23 cellular contexts compared by ENCODE assay signal in genomic region chr2:143481728-143482127, GRCh38.
A peak's percentile ranks its signal among the peaks of the same experiment; 100 is the strongest.
DNase-seq lines count a peak whose midpoint lies in the region; ATAC-seq, FAIRE-seq and TF ChIP-seq lines count a peak whose summit lies in the region.
"Had no signal": no experiment of that assay in that cellular context is flagged by ENCODE, and none has a peak within 500 bp of the region (broad histone marks: within the 10 kb centered on the region; RNA-seq: fewer than 3 reads in every experiment).

No MANE protein-coding gene starts in this region.

- H3K4me3 ChIP-seq in GM23338 (no peak overlapping the region), NT2/D1 (ENCODE audit: insufficient read length, low read depth) (no peak overlapping the region), kidney (ENCODE audit: low read length in 2 of 2) (no peak overlapping the region), stomach (no peak overlapping the region)
- H3K4me3 ChIP-seq: SJCRH30, skin epidermis had no signal

- H3K9me3 ChIP-seq in NT2/D1 (ENCODE audit: insufficient read depth, low read length) (no peaks in the 10 kb centered on the region), kidney (ENCODE audit: control insufficient read depth in 1 of 2, low read length in 2 of 2) (no peaks in the 10 kb centered on the region), stomach (no peaks in the 10 kb centered on the region)
- H3K9me3 ChIP-seq: SJCRH30 had no signal

- H3K27me3 ChIP-seq in GM23338 (ENCODE audit: insufficient read depth) (peaks cover 37% of the 10 kb centered on the region), NT2/D1 (ENCODE audit: insufficient read depth, insufficient read length) (no peaks in the 10 kb centered on the region), stomach (no peaks in the 10 kb centered on the region)
- H3K27me3 ChIP-seq: SJCRH30 had no signal

- H3K36me3 Mint-ChIP-seq in GM23338 (ENCODE audit: low read depth) = no peaks in the 10 kb centered on the region

- no peaks in the 10 kb centered on the region for H3F3A ChIP-seq in GM23338 (replicated peaks; ENCODE audit: low read depth)

- TF ChIP-seq CTCF in GM23338 (conservative IDR thresholded peaks at IDR 0.05; ENCODE audit: low read depth in 2 of 2) (no peak), kidney (IDR thresholded peaks at IDR 0.05; ENCODE audit: borderline replicate concordance, extremely low read depth, insufficient read depth) (no peak), stomach (IDR thresholded peaks at IDR 0.05) (no peak)

- no peak for FAIRE-seq in kidney (lab: Jason Lieb, UNC)

- H3K4me3 Mint-ChIP-seq in GM23338 = no peak overlapping the region
- H3K4me3 Mint-ChIP-seq: activated CD4-positive, alpha-beta T cell treated with anti-CD3 and anti-CD28 coated beads, Interleukin-2, amount 10 ng/mL, durations not matched to agents 24 days and 14 days; activated naive CD8-positive, alpha-beta T cell treated with anti-CD3 and anti-CD28 coated beads, Interleukin-2, amount 50 U/mL, for 24 hours; stimulated activated memory B cell treated with anti-CD40 and anti-IgM and Interleukin-4, amounts not matched to agents 10 μg/mL and 1 μg/mL and 100 μg/mL, for 72 hours had no signal

- TF ChIP-seq POLR2A in stomach (IDR thresholded peaks at IDR 0.05) = no peak

- H3K9ac ChIP-seq in NT2/D1 (ENCODE audit: insufficient read length, low read depth) = no peak overlapping the region
- no peak overlapping the region for H3K9ac ChIP-seq in kidney (ENCODE audit: low read length in 2 of 2)
- H3K9ac ChIP-seq: KMS-11 had no signal

- no peak overlapping the region for H2AFZ ChIP-seq in GM23338

- H3K79me2 ChIP-seq in GM23338 (replicated peaks; ENCODE audit: insufficient read depth) = no peaks in the 10 kb centered on the region

- no peaks in the 10 kb centered on the region for H3K9me2 ChIP-seq in GM23338 (ENCODE audit: insufficient read depth)

- no peak overlapping the region for H3K27ac Mint-ChIP-seq in GM23338
- H3K27ac Mint-ChIP-seq: activated CD4-positive, alpha-beta T cell treated with anti-CD3 and anti-CD28 coated beads, Interleukin-2, amount 10 ng/mL, durations not matched to agents 24 days and 14 days; activated naive CD8-positive, alpha-beta T cell treated with anti-CD3 and anti-CD28 coated beads, Interleukin-2, amount 50 U/mL, for 24 hours; stimulated activated memory B cell treated with anti-CD40 and anti-IgM and Interleukin-4, amounts not matched to agents 10 μg/mL and 1 μg/mL and 100 μg/mL, for 72 hours had no signal

- H3K27me3 Mint-ChIP-seq in GM23338 (ENCODE audit: insufficient read depth, low read depth, poor library complexity) = peaks cover 4% of the 10 kb centered on the region
- H3K27me3 Mint-ChIP-seq: activated CD4-positive, alpha-beta T cell treated with anti-CD3 and anti-CD28 coated beads, Interleukin-2, amount 10 ng/mL, durations not matched to agents 24 days and 14 days; activated naive CD8-positive, alpha-beta T cell treated with anti-CD3 and anti-CD28 coated beads, Interleukin-2, amount 50 U/mL, for 24 hours; stimulated activated memory B cell treated with anti-CD40 and anti-IgM and Interleukin-4, amounts not matched to agents 10 μg/mL and 1 μg/mL and 100 μg/mL, for 72 hours had no signal

- peaks cover 21% of the 10 kb centered on the region for H3K4me1 Mint-ChIP-seq in GM23338

- H3K27ac ChIP-seq in GM23338 (ENCODE audit: low read depth) (no peak overlapping the region), kidney (ENCODE audit: low read depth in 2 of 2, low read length in 2 of 2) (peak overlapping the region; percentile 53 to 79), stomach (peak overlapping the region in 4 of 5 donors; percentile 41 to 76 (median 54))
- H3K27ac ChIP-seq: KMS-11 had no signal

- no peaks in the 10 kb centered on the region for H4K20me1 ChIP-seq in GM23338 (replicated peaks; ENCODE audit: insufficient read depth)

- ATAC-seq in GM23338 (peak; percentile 96), HG02678 (IDR thresholded peaks at IDR 0.05; ENCODE audit: unreplicated experiment) (no peak)
- ATAC-seq: activated naive CD8-positive, alpha-beta T cell treated with anti-CD3 and anti-CD28 coated beads, Interleukin-2, amount 50 U/mL, for 24 hours; stimulated activated memory B cell treated with anti-CD40 and anti-IgM and Interleukin-4, amounts not matched to agents 10 μg/mL and 1 μg/mL and 100 μg/mL, for 72 hours had no signal

- H3K36me3 ChIP-seq in GM23338 (ENCODE audit: insufficient read depth) = no peaks in the 10 kb centered on the region
- no peaks in the 10 kb centered on the region for H3K36me3 ChIP-seq in NT2/D1 (ENCODE audit: insufficient read depth, insufficient read length, low read length)
- H3K36me3 ChIP-seq in kidney (ENCODE audit: control insufficient read depth in 1 of 2, insufficient read depth in 2 of 2, low read length in 2 of 2) = no peaks in the 10 kb centered on the region
- no peaks in the 10 kb centered on the region for H3K36me3 ChIP-seq in stomach
- H3K36me3 ChIP-seq: SJCRH30 had no signal

- H3K4me2 ChIP-seq in GM23338 = 0 out of 2 replicates have a peak overlapping the region, but pooled peaks have one; percentile 1
- H3K4me2 ChIP-seq: KMS-11 had no signal

- no peaks in the 10 kb centered on the region for H3K9me3 Mint-ChIP-seq in GM23338
- H3K9me3 Mint-ChIP-seq: activated CD4-positive, alpha-beta T cell treated with anti-CD3 and anti-CD28 coated beads, Interleukin-2, amount 10 ng/mL, durations not matched to agents 24 days and 14 days; activated naive CD8-positive, alpha-beta T cell treated with anti-CD3 and anti-CD28 coated beads, Interleukin-2, amount 50 U/mL, for 24 hours; stimulated activated memory B cell treated with anti-CD40 and anti-IgM and Interleukin-4, amounts not matched to agents 10 μg/mL and 1 μg/mL and 100 μg/mL, for 72 hours had no signal

- peaks cover 7% of the 10 kb centered on the region; the same call in 1 of the 2 replicates for H3K4me1 ChIP-seq in GM23338 (ENCODE audit: insufficient read depth)
- H3K4me1 ChIP-seq in NT2/D1 (ENCODE audit: insufficient read depth, insufficient read length) = no peaks in the 10 kb centered on the region
- H3K4me1 ChIP-seq in kidney (ENCODE audit: control insufficient read depth in 1 of 2, insufficient read depth in 1 of 2, low read depth in 1 of 2, low read length in 2 of 2) = no peaks in the 10 kb centered on the region
- no peaks in the 10 kb centered on the region for H3K4me1 ChIP-seq in stomach

- DNase-seq in GM23338 (ENCODE audit: low spot score) (peak; percentile 79), NT2/D1 (ENCODE audit: low read depth, low spot score) (peak; percentile 65), kidney (no peak), stomach (no peak), DMS79 treated with DMSO at 0.1 percent for 48 hours (lab: John Stamatoyannopoulos, UW) (no peak), mucosa of gallbladder (ENCODE audit: low spot score) (no peak), NCI-H1417 treated with DMSO at 0.1 percent for 48 hours (lab: John Stamatoyannopoulos, UW) (no peak)
- DNase-seq: activated CD4-positive, alpha-beta T cell treated with anti-CD3 and anti-CD28 coated beads, Interleukin-2, amount 10 ng/mL, durations not matched to agents 24 days and 14 days; activated naive CD8-positive, alpha-beta T cell treated with anti-CD3 and anti-CD28 coated beads, Interleukin-2, amount 50 U/mL, for 24 hours; activated T-cell treated with anti-CD3 and anti-CD28 coated beads for 4 hours; AML-193; caudate nucleus; DMS 273 treated with DMSO at 0.1 percent for 48 hours; effector memory CD4-positive, alpha-beta T cell; NCI-H1105 treated with DMSO at 0.1 percent for 48 hours; NCI-H345; occipital lobe; T1000 had no signal

- no peak for TF ChIP-seq EP300 in stomach (IDR thresholded peaks at IDR 0.05)

- intact Hi-C loops in kidney (cut with DNase I) (no loop called here), stomach (cut with DNase I; ENCODE audit: low total_unique reads) (no loop called here)

TF ChIP-seq in GM23338, 12 proteins besides CTCF, POLR2A, EP300 and RAD21:
- TF ChIP-seq NANOG (IDR thresholded peaks at IDR 0.05; ENCODE audit: borderline replicate concordance) (peak; percentile 78; the same call in 1 of the 2 replicates), REST (IDR thresholded peaks at IDR 0.05; ENCODE audit: unreplicated experiment) (no peak)

Comparison
In these comparisons a context has a peak if more than half of its experiments do, and no peak if none do; other contexts are left out.
1. DNase-seq: peak in GM23338 (single experiment) and NT2/D1 (single experiment); none in kidney (single experiment), stomach (single experiment), DMS79 treated with DMSO at 0.1 percent for 48 hours (single experiment), mucosa of gallbladder (single experiment) and NCI-H1417 treated with DMSO at 0.1 percent for 48 hours (single experiment).